Comparison of ENCODE assay signal across 8 cellular contexts in genomic region chr1:119711804-119712341, GRCh38. TPM values are rescaled to one million over a fixed set of nuclear protein-coding genes. Genes with fewer than 3 reads are reported as not detected.
A peak's percentile ranks its signal among the peaks of the same experiment; 100 is the strongest.
DNase-seq lines count a peak whose midpoint lies in the region; ATAC-seq and TF ChIP-seq lines count a peak whose summit lies in the region.

TSS of gene PHGDH (plus strand) at chr1:119711934. CDS start at chr1:119712023, 89 bp downstream.

- H3K4me3 ChIP-seq in fibroblast of mammary gland (ENCODE audit: control insufficient read depth, low read depth, low read length), result peak within 1 kb of the TSS; percentile 92

- H3K27ac Mint-ChIP-seq in natural killer cell, result no peak within 1 kb of the TSS

- TF ChIP-seq CTCF in fibroblast of mammary gland (conservative IDR thresholded peaks at IDR 0.05; ENCODE audit: control insufficient read depth, insufficient read depth, low read depth, low read length), result no peak
- no peak for TF ChIP-seq CTCF in natural killer cell (IDR thresholded peaks at IDR 0.05)

- intact Hi-C loops in natural killer cell (cut with micrococcal nuclease), result no loop called here

- DNase-seq in AG08396 (ENCODE audit: low spot score) (peak; percentile 94), NCI-H748 treated with DMSO at 0.1 percent for 48 hours (lab: John Stamatoyannopoulos, UW) (peak; percentile 68), fibroblast of mammary gland (ENCODE audit: low read depth) (peak; percentile 91), natural killer cell (no peak), stromal cell of bone marrow (ENCODE audit: low read depth) (peak; percentile 87)
- DNase-seq in activated T-cell treated with anti-CD3 and anti-CD28 coated beads, Interleukin-2, amount 50 U/mL, for 1 hour, result peak; percentile 31

- ATAC-seq in GM18868 (IDR thresholded peaks at IDR 0.05; ENCODE audit: unreplicated experiment), result peak; percentile 73
- ATAC-seq in HG03521 (IDR thresholded peaks at IDR 0.05; ENCODE audit: unreplicated experiment), result peak; percentile 64
- ATAC-seq in natural killer cell, result peak in 2 of 3 donors; percentile 60 to 80

- peak within 1 kb of the TSS; percentile 90 for H3K4me3 Mint-ChIP-seq in natural killer cell

- no peaks in the 10 kb centered on the region for H3K9me3 Mint-ChIP-seq in natural killer cell

- H3K36me3 Mint-ChIP-seq in natural killer cell, result no peaks in the 10 kb centered on the region

- H3K4me1 Mint-ChIP-seq in natural killer cell, result peaks cover 17 to 20% of the 10 kb centered on the region in 2 donors

- peaks cover 15 to 18% of the 10 kb centered on the region in 2 donors for H3K27me3 Mint-ChIP-seq in natural killer cell (ENCODE audit: low read depth in 2 of 2)

RNA-seq across cellular contexts. Expression of gene PHGDH, which starts in this region (rescaled TPM):
- total RNA-seq in natural killer cell, result 1 to 10 TPM; 1.1 to 6.6 (median 5.8) TPM
